In genomic region chr7:121156825-121157224, GRCh38 we compare ENCODE assay signal across 7 cellular contexts.
"Had no signal": no experiment of that assay in that cellular context is flagged by ENCODE, and none has a peak within 500 bp of the region (broad histone marks: within the 10 kb centered on the region; RNA-seq: fewer than 3 reads in every experiment).

No MANE protein-coding gene starts in this region.

- FAIRE-seq: G401.6, GM12878, GM12892, GM18507, GM19239 had no signal

- ATAC-seq: GM12878 had no signal

- H3K4me3 ChIP-seq: GM12878 had no signal

- DNase-seq: GDM1, GF-D8 had no signal
